21 cellular contexts compared by ENCODE assay signal in the genomic region with DNA sequence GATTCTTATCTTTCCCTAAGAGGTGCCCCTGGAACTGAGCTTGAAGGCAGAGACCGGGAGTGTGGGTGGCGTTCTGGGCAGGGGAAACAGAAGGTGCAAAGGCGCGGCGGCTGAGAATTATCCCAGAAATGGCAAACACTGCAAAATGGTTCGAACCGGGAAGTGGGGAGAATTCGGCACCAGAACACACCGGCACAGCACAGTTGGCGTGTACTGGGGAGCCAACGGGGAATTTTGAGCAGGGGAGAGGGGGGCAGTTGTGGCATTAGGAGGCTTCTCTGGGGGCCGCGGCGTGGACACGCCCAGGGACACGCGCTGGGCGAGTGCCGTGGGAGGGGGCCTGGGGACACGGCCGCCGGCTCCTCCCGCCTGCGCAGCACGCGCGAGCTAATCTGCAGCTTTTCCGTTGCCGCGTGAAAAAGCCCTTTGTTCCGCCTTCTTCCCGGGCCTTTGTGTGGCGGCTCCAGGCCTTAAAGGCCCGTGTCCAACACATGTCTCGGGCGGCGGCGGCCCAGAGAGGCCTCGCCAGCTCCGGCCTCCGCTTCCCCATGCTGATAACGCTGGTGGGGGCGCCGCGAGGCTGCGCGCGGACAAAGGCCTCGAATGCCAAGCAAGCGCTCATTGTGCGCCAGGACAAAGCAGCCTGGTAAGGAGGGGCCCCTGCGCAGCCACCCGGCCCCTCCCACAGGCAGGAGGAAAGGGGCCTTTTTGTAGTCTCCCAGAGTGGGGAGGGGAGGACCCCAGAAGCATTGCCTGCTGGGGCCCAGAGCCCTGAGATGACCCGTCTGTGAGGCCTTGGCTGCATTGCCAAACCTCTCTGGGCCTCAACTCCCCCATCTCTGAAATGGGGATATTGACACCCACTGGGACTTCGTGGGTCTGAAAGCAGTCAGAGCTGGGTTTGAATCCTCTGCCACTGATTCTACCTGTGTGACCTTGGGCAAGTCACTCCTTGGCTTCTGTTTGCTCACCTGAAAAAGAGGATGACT.
DNase-seq lines count a peak whose midpoint lies in the region; ATAC-seq, FAIRE-seq and TF ChIP-seq lines count a peak whose summit lies in the region.
"Had no signal": no experiment of that assay in that cellular context is flagged by ENCODE, and none has a peak within 500 bp of the region (broad histone marks: within the 10 kb centered on the region; RNA-seq: fewer than 3 reads in every experiment).

No MANE protein-coding gene starts in this region.

- no peaks in the 10 kb centered on the region for H3K79me2 ChIP-seq in OCI-LY3 (ENCODE audit: low read length)
- H3K79me2 ChIP-seq: hepatocyte had no signal

- no peaks in the 10 kb centered on the region for H3K9me3 ChIP-seq in OCI-LY3 (ENCODE audit: insufficient read depth, low read length)
- H3K9me3 ChIP-seq: lower lobe of right lung had no signal

- no peak overlapping the region for H3K27ac Mint-ChIP-seq in naive thymus-derived CD8-positive, alpha-beta T cell
- H3K27ac Mint-ChIP-seq: activated CD4-positive, alpha-beta memory T cell treated with anti-CD3 and anti-CD28 coated beads for 36 hours had no signal

- H3K4me3 Mint-ChIP-seq in naive thymus-derived CD8-positive, alpha-beta T cell, result no peak overlapping the region
- H3K4me3 Mint-ChIP-seq: activated CD4-positive, alpha-beta memory T cell treated with anti-CD3 and anti-CD28 coated beads for 36 hours had no signal

- peak overlapping the region; percentile 46; the same call in 1 of the 2 replicates for H3K9ac ChIP-seq in OCI-LY3 (ENCODE audit: low read length)

- H3K9me3 Mint-ChIP-seq in naive thymus-derived CD8-positive, alpha-beta T cell, result no peaks in the 10 kb centered on the region
- H3K9me3 Mint-ChIP-seq: activated CD4-positive, alpha-beta memory T cell treated with anti-CD3 and anti-CD28 coated beads for 36 hours had no signal

- POLR2A ChIA-PET in naive thymus-derived CD8-positive, alpha-beta T cell (lab: Charles Lee), result no interaction called here

- no peak for FAIRE-seq in frontal cortex (lab: Jason Lieb, UNC)
- FAIRE-seq: islet of Langerhans had no signal

- peak in 11 of 14 donors; percentile 6 to 55 (median 35) for DNase-seq in C1 segment of cervical spinal cord (lab: John Stamatoyannopoulos, UW)
- DNase-seq in frontal cortex (ENCODE audit: low spot score in 2 of 2), result peak; percentile 69 to 74
- peak; percentile 72 for DNase-seq in pons (ENCODE audit: low spot score)
- DNase-seq in naive thymus-derived CD8-positive, alpha-beta T cell, result no peak
- DNase-seq: activated CD4-positive, alpha-beta memory T cell treated with anti-CD3 and anti-CD28 coated beads for 36 hours; activated gamma-delta T cell treated with Interleukin-2 at 50 U/mL for 16 hours; DMS 273 treated with DMSO at 0.1 percent for 48 hours; GDM1; lower lobe of right lung; MV-4-11; NCI-H187 treated with DMSO at 0.1 percent for 48 hours; NCI-H774; occipital lobe; OCI-M1; stimulated activated CD8-positive, alpha-beta memory T cell treated with anti-CD3 and anti-CD28 coated beads, Interleukin-4, amount 100 ng/mL, for 48 hours had no signal

- no peak overlapping the region for H2AFZ ChIP-seq in OCI-LY3 (ENCODE audit: low read depth, low read length)
- H2AFZ ChIP-seq: hepatocyte had no signal

- H3K27ac ChIP-seq in OCI-LY3 (ENCODE audit: low read length), result peak overlapping the region; percentile 83
- H3K27ac ChIP-seq: cardiac muscle cell, hepatocyte, lower lobe of right lung had no signal

- no peaks in the 10 kb centered on the region for H3K36me3 Mint-ChIP-seq in naive thymus-derived CD8-positive, alpha-beta T cell
- H3K36me3 Mint-ChIP-seq: activated CD4-positive, alpha-beta memory T cell treated with anti-CD3 and anti-CD28 coated beads for 36 hours had no signal

- TF ChIP-seq CTCF in OCI-LY3 (IDR thresholded peaks at IDR 0.05; ENCODE audit: low read depth, low read length), result no peak

- H3K4me1 Mint-ChIP-seq in naive thymus-derived CD8-positive, alpha-beta T cell, result peaks cover 15 to 22% (median 16%) of the 10 kb centered on the region in 4 donors

- H3K4me2 ChIP-seq in OCI-LY3 (ENCODE audit: low read length), result no peak overlapping the region
- H3K4me2 ChIP-seq: hepatocyte had no signal

- H3K36me3 ChIP-seq in OCI-LY3 (replicated peaks; ENCODE audit: low read depth, low read length), result no peaks in the 10 kb centered on the region
- H3K36me3 ChIP-seq: cardiac muscle cell, lower lobe of right lung had no signal

- no peaks in the 10 kb centered on the region for H4K20me1 ChIP-seq in OCI-LY3 (ENCODE audit: insufficient read depth, low read length)

- no peak overlapping the region for H3K4me3 ChIP-seq in OCI-LY3 (ENCODE audit: low read length)
- H3K4me3 ChIP-seq: cardiac muscle cell, hepatocyte, lower lobe of right lung had no signal

- H3K27me3 Mint-ChIP-seq in naive thymus-derived CD8-positive, alpha-beta T cell, result peaks cover 25 to 72% (median 47%) of the 10 kb centered on the region in 5 donors

- H3K4me1 ChIP-seq in OCI-LY3 (ENCODE audit: low read length), result peaks cover 48% of the 10 kb centered on the region

- no peaks in the 10 kb centered on the region for H3K27me3 ChIP-seq in OCI-LY3 (ENCODE audit: low read depth, low read length)
- H3K27me3 ChIP-seq: cardiac muscle cell had no signal

- ATAC-seq in GM18873 (IDR thresholded peaks at IDR 0.05; ENCODE audit: low FRiP score, unreplicated experiment), result no peak
- ATAC-seq in naive thymus-derived CD8-positive, alpha-beta T cell, result no peak
- ATAC-seq in HG03460 (IDR thresholded peaks at IDR 0.05; ENCODE audit: unreplicated experiment), result no peak
- ATAC-seq: lower lobe of right lung had no signal

Comparison
In these comparisons a context has a peak if more than half of its experiments do, and no peak if none do; other contexts are left out.
1. DNase-seq: peak in C1 segment of cervical spinal cord (11 of 14), frontal cortex (2 of 2) and pons (single experiment); none in naive thymus-derived CD8-positive, alpha-beta T cell (0 of 10).